Comparison of ENCODE assay signal across 1 cellular context in the genomic region with DNA sequence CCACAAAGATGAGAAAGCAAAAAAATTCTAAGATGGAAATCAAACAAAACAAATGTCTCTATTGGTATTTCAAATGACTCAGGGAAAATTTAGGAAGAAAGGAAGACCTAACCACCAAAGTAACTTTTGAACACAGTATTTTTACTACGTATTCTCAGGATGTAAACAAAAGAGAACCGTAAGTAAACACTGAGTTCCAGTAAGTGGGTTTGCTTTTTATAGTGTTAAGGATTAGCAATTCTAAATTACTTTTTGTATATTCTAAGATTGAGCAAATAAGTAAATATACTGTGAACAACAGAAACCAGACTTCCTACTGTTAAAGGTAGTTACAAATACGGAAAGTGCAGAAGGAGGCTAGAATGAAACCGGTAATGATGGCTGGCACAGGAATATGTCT.
TF ChIP-seq lines count a peak whose summit lies in the region.

No MANE protein-coding gene starts in this region.

TF ChIP-seq in HepG2, 621 proteins besides CTCF, POLR2A, EP300 and RAD21 (continued from another document and continues in another):
- TF ChIP-seq, protein P1, sequence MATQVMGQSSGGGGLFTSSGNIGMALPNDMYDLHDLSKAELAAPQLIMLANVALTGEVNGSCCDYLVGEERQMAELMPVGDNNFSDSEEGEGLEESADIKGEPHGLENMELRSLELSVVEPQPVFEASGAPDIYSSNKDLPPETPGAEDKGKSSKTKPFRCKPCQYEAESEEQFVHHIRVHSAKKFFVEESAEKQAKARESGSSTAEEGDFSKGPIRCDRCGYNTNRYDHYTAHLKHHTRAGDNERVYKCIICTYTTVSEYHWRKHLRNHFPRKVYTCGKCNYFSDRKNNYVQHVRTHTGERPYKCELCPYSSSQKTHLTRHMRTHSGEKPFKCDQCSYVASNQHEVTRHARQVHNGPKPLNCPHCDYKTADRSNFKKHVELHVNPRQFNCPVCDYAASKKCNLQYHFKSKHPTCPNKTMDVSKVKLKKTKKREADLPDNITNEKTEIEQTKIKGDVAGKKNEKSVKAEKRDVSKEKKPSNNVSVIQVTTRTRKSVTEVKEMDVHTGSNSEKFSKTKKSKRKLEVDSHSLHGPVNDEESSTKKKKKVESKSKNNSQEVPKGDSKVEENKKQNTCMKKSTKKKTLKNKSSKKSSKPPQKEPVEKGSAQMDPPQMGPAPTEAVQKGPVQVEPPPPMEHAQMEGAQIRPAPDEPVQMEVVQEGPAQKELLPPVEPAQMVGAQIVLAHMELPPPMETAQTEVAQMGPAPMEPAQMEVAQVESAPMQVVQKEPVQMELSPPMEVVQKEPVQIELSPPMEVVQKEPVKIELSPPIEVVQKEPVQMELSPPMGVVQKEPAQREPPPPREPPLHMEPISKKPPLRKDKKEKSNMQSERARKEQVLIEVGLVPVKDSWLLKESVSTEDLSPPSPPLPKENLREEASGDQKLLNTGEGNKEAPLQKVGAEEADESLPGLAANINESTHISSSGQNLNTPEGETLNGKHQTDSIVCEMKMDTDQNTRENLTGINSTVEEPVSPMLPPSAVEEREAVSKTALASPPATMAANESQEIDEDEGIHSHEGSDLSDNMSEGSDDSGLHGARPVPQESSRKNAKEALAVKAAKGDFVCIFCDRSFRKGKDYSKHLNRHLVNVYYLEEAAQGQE (IDR thresholded peaks at IDR 0.05; ENCODE audit: borderline replicate concordance in 1 of 2, low read depth in 1 of 2, low read length in 2 of 2): no peak
- TF ChIP-seq, protein P2, sequence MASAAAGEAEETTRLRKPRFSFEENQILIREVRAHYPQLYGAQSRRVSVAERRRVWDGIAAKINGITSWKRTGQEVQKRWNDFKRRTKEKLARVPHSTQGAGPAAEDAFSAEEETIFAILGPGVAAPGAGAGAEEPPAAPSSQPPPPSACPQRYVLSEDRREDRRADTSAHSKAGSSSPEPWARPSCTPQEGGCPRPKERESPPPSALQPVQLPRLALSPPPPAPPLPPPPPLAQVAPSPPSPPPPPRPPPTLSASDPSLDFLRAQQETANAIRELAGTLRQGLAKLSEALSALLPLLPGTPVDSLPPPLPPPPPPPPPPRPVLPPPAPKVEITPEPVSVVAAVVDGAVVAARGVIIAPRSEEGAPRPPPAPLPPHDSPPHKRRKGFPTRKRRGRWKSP (CRISPR knock-in tag; IDR thresholded peaks at IDR 0.05): peak; percentile 70; the same call in 1 of the 2 replicates
- no peak for TF ChIP-seq ZNF180 (CRISPR knock-in tag; IDR thresholded peaks at IDR 0.05; ENCODE audit: borderline replicate concordance, low read depth)
- no peak for TF ChIP-seq ZFP90 (CRISPR knock-in tag; IDR thresholded peaks at IDR 0.05; ENCODE audit: borderline replicate concordance)
- TF ChIP-seq, protein P3, sequence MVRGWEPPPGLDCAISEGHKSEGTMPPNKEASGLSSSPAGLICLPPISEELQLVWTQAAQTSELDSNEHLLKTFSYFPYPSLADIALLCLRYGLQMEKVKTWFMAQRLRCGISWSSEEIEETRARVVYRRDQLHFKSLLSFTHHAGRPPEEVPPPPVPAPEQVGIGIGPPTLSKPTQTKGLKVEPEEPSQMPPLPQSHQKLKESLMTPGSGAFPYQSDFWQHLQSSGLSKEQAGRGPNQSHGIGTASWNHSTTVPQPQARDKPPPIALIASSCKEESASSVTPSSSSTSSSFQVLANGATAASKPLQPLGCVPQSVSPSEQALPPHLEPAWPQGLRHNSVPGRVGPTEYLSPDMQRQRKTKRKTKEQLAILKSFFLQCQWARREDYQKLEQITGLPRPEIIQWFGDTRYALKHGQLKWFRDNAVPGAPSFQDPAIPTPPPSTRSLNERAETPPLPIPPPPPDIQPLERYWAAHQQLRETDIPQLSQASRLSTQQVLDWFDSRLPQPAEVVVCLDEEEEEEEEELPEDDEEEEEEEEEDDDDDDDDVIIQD (CRISPR knock-in tag; IDR thresholded peaks at IDR 0.05; ENCODE audit: low read depth): peak; percentile 92
- TF ChIP-seq SOX5 (CRISPR knock-in tag; IDR thresholded peaks at IDR 0.05; ENCODE audit: borderline replicate concordance): peak; percentile 75
- TF ChIP-seq NCOA2 (CRISPR knock-in tag; IDR thresholded peaks at IDR 0.05): peak; percentile 94
- TF ChIP-seq KAT7 (CRISPR knock-in tag; IDR thresholded peaks at IDR 0.05; ENCODE audit: borderline replicate concordance): 0 out of 2 replicates have a peak, but pooled peaks have one; percentile 34
- TF ChIP-seq, protein P4, sequence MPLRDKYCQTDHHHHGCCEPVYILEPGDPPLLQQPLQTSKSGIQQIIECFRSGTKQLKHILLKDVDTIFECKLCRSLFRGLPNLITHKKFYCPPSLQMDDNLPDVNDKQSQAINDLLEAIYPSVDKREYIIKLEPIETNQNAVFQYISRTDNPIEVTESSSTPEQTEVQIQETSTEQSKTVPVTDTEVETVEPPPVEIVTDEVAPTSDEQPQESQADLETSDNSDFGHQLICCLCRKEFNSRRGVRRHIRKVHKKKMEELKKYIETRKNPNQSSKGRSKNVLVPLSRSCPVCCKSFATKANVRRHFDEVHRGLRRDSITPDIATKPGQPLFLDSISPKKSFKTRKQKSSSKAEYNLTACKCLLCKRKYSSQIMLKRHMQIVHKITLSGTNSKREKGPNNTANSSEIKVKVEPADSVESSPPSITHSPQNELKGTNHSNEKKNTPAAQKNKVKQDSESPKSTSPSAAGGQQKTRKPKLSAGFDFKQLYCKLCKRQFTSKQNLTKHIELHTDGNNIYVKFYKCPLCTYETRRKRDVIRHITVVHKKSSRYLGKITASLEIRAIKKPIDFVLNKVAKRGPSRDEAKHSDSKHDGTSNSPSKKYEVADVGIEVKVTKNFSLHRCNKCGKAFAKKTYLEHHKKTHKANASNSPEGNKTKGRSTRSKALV (CRISPR knock-in tag; IDR thresholded peaks at IDR 0.05): no peak
- peak; percentile 23; the same call in 1 of the 2 replicates for TF ChIP-seq GATAD1 (CRISPR knock-in tag; IDR thresholded peaks at IDR 0.05)
- TF ChIP-seq, protein P5, sequence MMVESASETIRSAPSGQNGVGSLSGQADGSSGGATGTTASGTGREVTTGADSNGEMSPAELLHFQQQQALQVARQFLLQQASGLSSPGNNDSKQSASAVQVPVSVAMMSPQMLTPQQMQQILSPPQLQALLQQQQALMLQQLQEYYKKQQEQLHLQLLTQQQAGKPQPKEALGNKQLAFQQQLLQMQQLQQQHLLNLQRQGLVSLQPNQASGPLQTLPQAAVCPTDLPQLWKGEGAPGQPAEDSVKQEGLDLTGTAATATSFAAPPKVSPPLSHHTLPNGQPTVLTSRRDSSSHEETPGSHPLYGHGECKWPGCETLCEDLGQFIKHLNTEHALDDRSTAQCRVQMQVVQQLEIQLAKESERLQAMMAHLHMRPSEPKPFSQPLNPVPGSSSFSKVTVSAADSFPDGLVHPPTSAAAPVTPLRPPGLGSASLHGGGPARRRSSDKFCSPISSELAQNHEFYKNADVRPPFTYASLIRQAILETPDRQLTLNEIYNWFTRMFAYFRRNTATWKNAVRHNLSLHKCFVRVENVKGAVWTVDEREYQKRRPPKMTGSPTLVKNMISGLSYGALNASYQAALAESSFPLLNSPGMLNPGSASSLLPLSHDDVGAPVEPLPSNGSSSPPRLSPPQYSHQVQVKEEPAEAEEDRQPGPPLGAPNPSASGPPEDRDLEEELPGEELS (CRISPR knock-in tag; IDR thresholded peaks at IDR 0.05): peak; percentile 69
- peak; percentile 54 for TF ChIP-seq BCL6 (CRISPR knock-in tag; IDR thresholded peaks at IDR 0.05)
- TF ChIP-seq NFE2L2 (IDR thresholded peaks at IDR 0.05; ENCODE audit: low read length): peak; percentile 66; the same call in 1 of the 2 replicates
- peak; percentile 55; the same call in 1 of the 2 replicates for TF ChIP-seq FOXA1 (IDR thresholded peaks at IDR 0.05)
- peak; percentile 76 for TF ChIP-seq FOXA1 (CRISPR knock-in tag; IDR thresholded peaks at IDR 0.05)
- TF ChIP-seq, protein P6, sequence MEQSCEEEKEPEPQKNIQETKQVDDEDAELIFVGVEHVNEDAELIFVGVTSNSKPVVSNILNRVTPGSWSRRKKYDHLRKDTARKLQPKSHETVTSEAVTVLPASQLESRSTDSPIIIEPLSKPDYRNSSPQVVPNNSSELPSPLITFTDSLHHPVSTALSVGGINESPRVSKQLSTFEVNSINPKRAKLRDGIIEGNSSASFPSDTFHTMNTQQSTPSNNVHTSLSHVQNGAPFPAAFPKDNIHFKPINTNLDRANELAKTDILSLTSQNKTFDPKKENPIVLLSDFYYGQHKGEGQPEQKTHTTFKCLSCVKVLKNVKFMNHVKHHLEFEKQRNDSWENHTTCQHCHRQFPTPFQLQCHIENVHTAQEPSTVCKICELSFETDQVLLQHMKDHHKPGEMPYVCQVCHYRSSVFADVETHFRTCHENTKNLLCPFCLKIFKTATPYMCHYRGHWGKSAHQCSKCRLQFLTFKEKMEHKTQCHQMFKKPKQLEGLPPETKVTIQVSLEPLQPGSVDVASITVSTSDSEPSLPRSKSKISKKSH (CRISPR knock-in tag; IDR thresholded peaks at IDR 0.05; ENCODE audit: borderline replicate concordance): no peak
- TF ChIP-seq, protein P7, sequence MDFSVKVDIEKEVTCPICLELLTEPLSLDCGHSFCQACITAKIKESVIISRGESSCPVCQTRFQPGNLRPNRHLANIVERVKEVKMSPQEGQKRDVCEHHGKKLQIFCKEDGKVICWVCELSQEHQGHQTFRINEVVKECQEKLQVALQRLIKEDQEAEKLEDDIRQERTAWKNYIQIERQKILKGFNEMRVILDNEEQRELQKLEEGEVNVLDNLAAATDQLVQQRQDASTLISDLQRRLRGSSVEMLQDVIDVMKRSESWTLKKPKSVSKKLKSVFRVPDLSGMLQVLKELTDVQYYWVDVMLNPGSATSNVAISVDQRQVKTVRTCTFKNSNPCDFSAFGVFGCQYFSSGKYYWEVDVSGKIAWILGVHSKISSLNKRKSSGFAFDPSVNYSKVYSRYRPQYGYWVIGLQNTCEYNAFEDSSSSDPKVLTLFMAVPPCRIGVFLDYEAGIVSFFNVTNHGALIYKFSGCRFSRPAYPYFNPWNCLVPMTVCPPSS (IDR thresholded peaks at IDR 0.05): no peak
- TF ChIP-seq, protein P8, sequence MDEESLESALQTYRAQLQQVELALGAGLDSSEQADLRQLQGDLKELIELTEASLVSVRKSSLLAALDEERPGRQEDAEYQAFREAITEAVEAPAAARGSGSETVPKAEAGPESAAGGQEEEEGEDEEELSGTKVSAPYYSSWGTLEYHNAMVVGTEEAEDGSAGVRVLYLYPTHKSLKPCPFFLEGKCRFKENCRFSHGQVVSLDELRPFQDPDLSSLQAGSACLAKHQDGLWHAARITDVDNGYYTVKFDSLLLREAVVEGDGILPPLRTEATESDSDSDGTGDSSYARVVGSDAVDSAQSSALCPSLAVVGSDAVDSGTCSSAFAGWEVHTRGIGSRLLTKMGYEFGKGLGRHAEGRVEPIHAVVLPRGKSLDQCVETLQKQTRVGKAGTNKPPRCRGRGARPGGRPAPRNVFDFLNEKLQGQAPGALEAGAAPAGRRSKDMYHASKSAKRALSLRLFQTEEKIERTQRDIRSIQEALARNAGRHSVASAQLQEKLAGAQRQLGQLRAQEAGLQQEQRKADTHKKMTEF (CRISPR knock-in tag; IDR thresholded peaks at IDR 0.05): peak; percentile 89
- no peak for TF ChIP-seq ZNF383 (CRISPR knock-in tag; IDR thresholded peaks at IDR 0.05; ENCODE audit: borderline replicate concordance)
- peak in 1 of 2 experiments; percentile 70; a peak in 1 of 4 replicates for TF ChIP-seq KLF16 (CRISPR knock-in tag; IDR thresholded peaks at IDR 0.05)
- TF ChIP-seq, protein P9, sequence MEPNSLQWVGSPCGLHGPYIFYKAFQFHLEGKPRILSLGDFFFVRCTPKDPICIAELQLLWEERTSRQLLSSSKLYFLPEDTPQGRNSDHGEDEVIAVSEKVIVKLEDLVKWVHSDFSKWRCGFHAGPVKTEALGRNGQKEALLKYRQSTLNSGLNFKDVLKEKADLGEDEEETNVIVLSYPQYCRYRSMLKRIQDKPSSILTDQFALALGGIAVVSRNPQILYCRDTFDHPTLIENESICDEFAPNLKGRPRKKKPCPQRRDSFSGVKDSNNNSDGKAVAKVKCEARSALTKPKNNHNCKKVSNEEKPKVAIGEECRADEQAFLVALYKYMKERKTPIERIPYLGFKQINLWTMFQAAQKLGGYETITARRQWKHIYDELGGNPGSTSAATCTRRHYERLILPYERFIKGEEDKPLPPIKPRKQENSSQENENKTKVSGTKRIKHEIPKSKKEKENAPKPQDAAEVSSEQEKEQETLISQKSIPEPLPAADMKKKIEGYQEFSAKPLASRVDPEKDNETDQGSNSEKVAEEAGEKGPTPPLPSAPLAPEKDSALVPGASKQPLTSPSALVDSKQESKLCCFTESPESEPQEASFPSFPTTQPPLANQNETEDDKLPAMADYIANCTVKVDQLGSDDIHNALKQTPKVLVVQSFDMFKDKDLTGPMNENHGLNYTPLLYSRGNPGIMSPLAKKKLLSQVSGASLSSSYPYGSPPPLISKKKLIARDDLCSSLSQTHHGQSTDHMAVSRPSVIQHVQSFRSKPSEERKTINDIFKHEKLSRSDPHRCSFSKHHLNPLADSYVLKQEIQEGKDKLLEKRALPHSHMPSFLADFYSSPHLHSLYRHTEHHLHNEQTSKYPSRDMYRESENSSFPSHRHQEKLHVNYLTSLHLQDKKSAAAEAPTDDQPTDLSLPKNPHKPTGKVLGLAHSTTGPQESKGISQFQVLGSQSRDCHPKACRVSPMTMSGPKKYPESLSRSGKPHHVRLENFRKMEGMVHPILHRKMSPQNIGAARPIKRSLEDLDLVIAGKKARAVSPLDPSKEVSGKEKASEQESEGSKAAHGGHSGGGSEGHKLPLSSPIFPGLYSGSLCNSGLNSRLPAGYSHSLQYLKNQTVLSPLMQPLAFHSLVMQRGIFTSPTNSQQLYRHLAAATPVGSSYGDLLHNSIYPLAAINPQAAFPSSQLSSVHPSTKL (CRISPR knock-in tag; IDR thresholded peaks at IDR 0.05): peak; percentile 95
- TF ChIP-seq, protein P10, sequence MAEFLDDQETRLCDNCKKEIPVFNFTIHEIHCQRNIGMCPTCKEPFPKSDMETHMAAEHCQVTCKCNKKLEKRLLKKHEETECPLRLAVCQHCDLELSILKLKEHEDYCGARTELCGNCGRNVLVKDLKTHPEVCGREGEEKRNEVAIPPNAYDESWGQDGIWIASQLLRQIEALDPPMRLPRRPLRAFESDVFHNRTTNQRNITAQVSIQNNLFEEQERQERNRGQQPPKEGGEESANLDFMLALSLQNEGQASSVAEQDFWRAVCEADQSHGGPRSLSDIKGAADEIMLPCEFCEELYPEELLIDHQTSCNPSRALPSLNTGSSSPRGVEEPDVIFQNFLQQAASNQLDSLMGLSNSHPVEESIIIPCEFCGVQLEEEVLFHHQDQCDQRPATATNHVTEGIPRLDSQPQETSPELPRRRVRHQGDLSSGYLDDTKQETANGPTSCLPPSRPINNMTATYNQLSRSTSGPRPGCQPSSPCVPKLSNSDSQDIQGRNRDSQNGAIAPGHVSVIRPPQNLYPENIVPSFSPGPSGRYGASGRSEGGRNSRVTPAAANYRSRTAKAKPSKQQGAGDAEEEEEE (CRISPR knock-in tag; IDR thresholded peaks at IDR 0.05; ENCODE audit: borderline replicate concordance): no peak
- no peak for TF ChIP-seq XBP1 (CRISPR knock-in tag; IDR thresholded peaks at IDR 0.05)
- TF ChIP-seq FOXK1 (CRISPR knock-in tag; IDR thresholded peaks at IDR 0.05; ENCODE audit: borderline replicate concordance, low read depth): peak; percentile 66
- TF ChIP-seq, protein P11, sequence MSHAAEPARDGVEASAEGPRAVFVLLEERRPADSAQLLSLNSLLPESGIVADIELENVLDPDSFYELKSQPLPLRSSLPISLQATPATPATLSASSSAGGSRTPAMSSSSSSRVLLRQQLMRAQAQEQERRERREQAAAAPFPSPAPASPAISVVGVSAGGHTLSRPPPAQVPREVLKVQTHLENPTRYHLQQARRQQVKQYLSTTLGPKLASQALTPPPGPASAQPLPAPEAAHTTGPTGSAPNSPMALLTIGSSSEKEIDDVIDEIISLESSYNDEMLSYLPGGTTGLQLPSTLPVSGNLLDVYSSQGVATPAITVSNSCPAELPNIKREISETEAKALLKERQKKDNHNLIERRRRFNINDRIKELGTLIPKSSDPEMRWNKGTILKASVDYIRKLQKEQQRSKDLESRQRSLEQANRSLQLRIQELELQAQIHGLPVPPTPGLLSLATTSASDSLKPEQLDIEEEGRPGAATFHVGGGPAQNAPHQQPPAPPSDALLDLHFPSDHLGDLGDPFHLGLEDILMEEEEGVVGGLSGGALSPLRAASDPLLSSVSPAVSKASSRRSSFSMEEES (CRISPR knock-in tag; IDR thresholded peaks at IDR 0.05): peak; percentile 50; the same call in 1 of the 2 replicates
- TF ChIP-seq FOXJ3 (CRISPR knock-in tag; IDR thresholded peaks at IDR 0.05; ENCODE audit: borderline replicate concordance): peak; percentile 51; the same call in 1 of the 2 replicates
- no peak for TF ChIP-seq ZNF101 (CRISPR knock-in tag; IDR thresholded peaks at IDR 0.05; ENCODE audit: borderline replicate concordance, low read depth)
